Comparison of ENCODE assay signal across 1 cellular context in genomic region chr16:2267913-2268666, GRCh38.
TF ChIP-seq lines count a peak whose summit lies in the region.

Gene RNPS1 (minus strand): TSS chr16:2268126. CDS start chr16:2264643, 3,483 bp downstream.

TF ChIP-seq in HepG2, 621 proteins besides CTCF, POLR2A, EP300 and RAD21 (continued from another document and continues in another):
- peak; percentile 81; the same call in 1 of the 2 replicates for TF ChIP-seq ZBTB2 (CRISPR knock-in tag; IDR thresholded peaks at IDR 0.05; ENCODE audit: low read depth)
- TF ChIP-seq ZBED4 (CRISPR knock-in tag; IDR thresholded peaks at IDR 0.05; ENCODE audit: borderline replicate concordance): peak; percentile 52; the same call in 1 of the 2 replicates
- no peak; the same call in 1 of the 2 replicates for TF ChIP-seq ZBTB42 (CRISPR knock-in tag; IDR thresholded peaks at IDR 0.05)
- peak; percentile 47; the same call in 1 of the 2 replicates for TF ChIP-seq SP5 (CRISPR knock-in tag; IDR thresholded peaks at IDR 0.05; ENCODE audit: borderline replicate concordance, low read depth)
- no peak for TF ChIP-seq CC2D1A (CRISPR knock-in tag; IDR thresholded peaks at IDR 0.05)
- TF ChIP-seq KDM6A (CRISPR knock-in tag; IDR thresholded peaks at IDR 0.05; ENCODE audit: low read depth): no peak
- TF ChIP-seq NFYC (CRISPR knock-in tag; IDR thresholded peaks at IDR 0.05): peak; percentile 84
- peak; percentile 97 for TF ChIP-seq ELF1 (CRISPR knock-in tag; IDR thresholded peaks at IDR 0.05)
- no peak for TF ChIP-seq SIX1 (CRISPR knock-in tag; IDR thresholded peaks at IDR 0.05; ENCODE audit: borderline replicate concordance)
- peak; percentile 74 for TF ChIP-seq ZNF883 (CRISPR knock-in tag; IDR thresholded peaks at IDR 0.05; ENCODE audit: not compliant biosample characterization)
- peak; percentile 90; the same call in 1 of the 2 replicates for TF ChIP-seq FOXK1 (CRISPR knock-in tag; IDR thresholded peaks at IDR 0.05; ENCODE audit: borderline replicate concordance, low read depth)
- peak; percentile 76; the same call in 1 of the 2 replicates for TF ChIP-seq SRF (IDR thresholded peaks at IDR 0.05; ENCODE audit: low read depth, low read length)
- TF ChIP-seq PHB2 (IDR thresholded peaks at IDR 0.05; ENCODE audit: partially characterized antibody): no peak
- TF ChIP-seq ZNF33A (CRISPR knock-in tag; IDR thresholded peaks at IDR 0.05; ENCODE audit: borderline replicate concordance): no peak
- TF ChIP-seq JUNB (CRISPR knock-in tag; IDR thresholded peaks at IDR 0.05; ENCODE audit: borderline replicate concordance): no peak
- TF ChIP-seq ZNF672 (CRISPR knock-in tag; IDR thresholded peaks at IDR 0.05): no peak
- TF ChIP-seq NR0B2 (CRISPR knock-in tag; IDR thresholded peaks at IDR 0.05): peak; percentile 95
- no peak for TF ChIP-seq PRDM15 (CRISPR knock-in tag; IDR thresholded peaks at IDR 0.05)
- 0 out of 2 replicates have a peak, but pooled peaks have one; percentile 38 for TF ChIP-seq HES4 (CRISPR knock-in tag; IDR thresholded peaks at IDR 0.05; ENCODE audit: borderline replicate concordance)
- peak; percentile 56 for TF ChIP-seq PAXIP1 (CRISPR knock-in tag; conservative IDR thresholded peaks at IDR 0.05)
- no peak for TF ChIP-seq SIN3B (IDR thresholded peaks at IDR 0.05; ENCODE audit: low read length)
- TF ChIP-seq ZHX2 (IDR thresholded peaks at IDR 0.05; ENCODE audit: low read depth): peak; percentile 95
- TF ChIP-seq ZHX2 (CRISPR knock-in tag; IDR thresholded peaks at IDR 0.05; ENCODE audit: borderline replicate concordance): no peak
- TF ChIP-seq ZSCAN21 (CRISPR knock-in tag; IDR thresholded peaks at IDR 0.05; ENCODE audit: borderline replicate concordance): peak; percentile 85
- no peak for TF ChIP-seq ZNF569 (CRISPR knock-in tag; IDR thresholded peaks at IDR 0.05; ENCODE audit: borderline replicate concordance)
- 0 out of 2 replicates have a peak, but pooled peaks have one; percentile 32 for TF ChIP-seq ZNF329 (CRISPR knock-in tag; IDR thresholded peaks at IDR 0.05; ENCODE audit: low read depth)
- no peak for TF ChIP-seq IKZF1 (IDR thresholded peaks at IDR 0.05)
- TF ChIP-seq GATAD1 (CRISPR knock-in tag; IDR thresholded peaks at IDR 0.05): peak; percentile 98
- TF ChIP-seq TRIM22 (IDR thresholded peaks at IDR 0.05): no peak
- TF ChIP-seq REXO4 (CRISPR knock-in tag; IDR thresholded peaks at IDR 0.05; ENCODE audit: borderline replicate concordance): no peak
- TF ChIP-seq ZC3H13 (CRISPR knock-in tag; IDR thresholded peaks at IDR 0.05): peak; percentile 64
- peak; percentile 84; the same call in 1 of the 2 replicates for TF ChIP-seq ZNF225 (CRISPR knock-in tag; IDR thresholded peaks at IDR 0.05)
- peak; percentile 57; the same call in 1 of the 2 replicates for TF ChIP-seq SNAPC5 (CRISPR knock-in tag; IDR thresholded peaks at IDR 0.05; ENCODE audit: borderline replicate concordance)
- no peak for TF ChIP-seq ZFP62 (CRISPR knock-in tag; IDR thresholded peaks at IDR 0.05)
- no peak for TF ChIP-seq NCOA5 (CRISPR knock-in tag; IDR thresholded peaks at IDR 0.05)
- TF ChIP-seq RBAK (CRISPR knock-in tag; IDR thresholded peaks at IDR 0.05): no peak
- peak; percentile 74 for TF ChIP-seq HNRNPLL (IDR thresholded peaks at IDR 0.05; ENCODE audit: low read depth, low read length, poor library complexity, severe bottlenecking)
- 0 out of 2 replicates have a peak, but pooled peaks have one; percentile 72 for TF ChIP-seq ZNF205 (CRISPR knock-in tag; IDR thresholded peaks at IDR 0.05)
